In the genomic region with DNA sequence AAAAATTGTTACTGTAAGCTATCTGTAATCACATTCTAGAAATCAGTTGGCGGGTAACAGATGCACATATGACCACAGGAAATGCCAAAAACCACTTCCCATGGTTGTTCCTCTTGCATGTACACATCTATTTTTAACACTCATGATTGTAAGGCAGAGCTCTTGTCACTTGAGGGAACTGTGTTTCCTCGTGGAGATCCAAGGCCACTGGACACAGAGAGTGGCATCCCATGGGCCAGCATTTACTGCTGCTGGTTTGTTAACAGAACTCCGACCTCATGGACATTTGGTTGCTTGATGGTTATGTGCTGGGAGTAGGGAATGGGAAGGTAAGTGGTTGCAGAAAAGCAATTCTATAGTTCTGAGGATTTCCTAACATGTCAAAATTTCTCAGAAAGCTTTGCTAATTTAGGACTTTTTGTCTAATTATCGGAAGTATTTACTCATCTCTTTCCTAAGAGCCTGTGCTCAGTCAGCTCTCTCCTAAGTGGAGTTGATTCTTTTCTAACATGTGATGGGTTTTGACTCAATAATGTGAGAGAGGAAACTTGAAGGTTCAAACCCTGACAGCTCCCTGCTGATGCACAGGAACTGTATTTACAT, we compare ENCODE assay signal across 9 cellular contexts.
DNase-seq lines count a peak whose midpoint lies in the region; ATAC-seq and TF ChIP-seq lines count a peak whose summit lies in the region.
"Had no signal": no experiment of that assay in that cellular context is flagged by ENCODE, and none has a peak within 500 bp of the region (broad histone marks: within the 10 kb centered on the region; RNA-seq: fewer than 3 reads in every experiment).

No MANE protein-coding gene starts in this region.

- no peak for TF ChIP-seq CTCF in breast epithelium (IDR thresholded peaks at IDR 0.05)

- peak overlapping the region in 3 of 6 donors; percentile 2 to 44 (median 38) for H3K27ac Mint-ChIP-seq in naive B cell

- peak overlapping the region in 6 of 8 donors; percentile 10 to 78 (median 48) for H3K4me3 Mint-ChIP-seq in naive B cell

- no peak for TF ChIP-seq POLR2A in breast epithelium (IDR thresholded peaks at IDR 0.05)

- peaks cover 0 to 13% of the 10 kb centered on the region in 2 donors for H3K9me3 ChIP-seq in breast epithelium

- H3K4me1 Mint-ChIP-seq in naive B cell, result peaks cover 17 to 23% (median 22%) of the 10 kb centered on the region in 3 donors

- no peaks in the 10 kb centered on the region for H3K27me3 Mint-ChIP-seq in naive B cell

- H3K36me3 ChIP-seq in breast epithelium, result no peaks in the 10 kb centered on the region

- no peaks in the 10 kb centered on the region for H3K27me3 ChIP-seq in breast epithelium

- no peaks in the 10 kb centered on the region for H3K4me1 ChIP-seq in breast epithelium

- H3K4me3 ChIP-seq in breast epithelium, result no peak overlapping the region

- ATAC-seq in HG03342 (IDR thresholded peaks at IDR 0.05; ENCODE audit: unreplicated experiment), result peak; percentile 59
- peak; percentile 73 to 77 for ATAC-seq in naive B cell (ENCODE audit: low read depth in 2 of 2)

- H3K36me3 Mint-ChIP-seq in naive B cell, result peaks cover 0 to 8% of the 10 kb centered on the region in 2 donors

- H3K9me3 Mint-ChIP-seq in naive B cell, result peaks cover 4 to 22% (median 11%) of the 10 kb centered on the region in 7 donors

- peak; percentile 9 for DNase-seq in activated naive CD4-positive, alpha-beta T cell treated with Interleukin-2 at 50 U/mL for 16 hours
- no peak for DNase-seq in activated naive CD4-positive, alpha-beta T cell (lab: John Stamatoyannopoulos, UW)
- DNase-seq in activated CD4-positive, alpha-beta T cell treated with anti-CD3 and anti-CD28 coated beads, Interleukin-2, amount 50 U/mL, for 48 hours, result peak; percentile 15 to 26
- DNase-seq in naive B cell (peak; percentile 28), nucleus accumbens (lab: John Stamatoyannopoulos, UW) (no peak), breast epithelium (ENCODE audit: low spot score in 2 of 2) (no peak), NCI-H1092 treated with DMSO at 0.1 percent for 48 hours (lab: John Stamatoyannopoulos, UW) (no peak)

- intact Hi-C loops in breast epithelium (cut with DNase I; ENCODE audit: low total_unique reads), result no loop called here

- H3K27ac ChIP-seq in breast epithelium, result no peak overlapping the region
- H3K27ac ChIP-seq: C4-2B had no signal

Comparison
In these comparisons a context has a peak if more than half of its experiments do, and no peak if none do; other contexts are left out.
1. DNase-seq: peak in activated naive CD4-positive, alpha-beta T cell treated with Interleukin-2 at 50 U/mL for 16 hours (single experiment), activated CD4-positive, alpha-beta T cell treated with anti-CD3 and anti-CD28 coated beads, Interleukin-2, amount 50 U/mL, for 48 hours (2 of 2) and naive B cell (single experiment); none in activated naive CD4-positive, alpha-beta T cell (0 of 4), nucleus accumbens (0 of 56), breast epithelium (0 of 2) and NCI-H1092 treated with DMSO at 0.1 percent for 48 hours (single experiment).